8 cellular contexts compared by ENCODE assay signal in genomic region chr3:42581400-42581708, GRCh38. TPM values are rescaled to one million over a fixed set of nuclear protein-coding genes. Genes with fewer than 3 reads are reported as not detected.
DNase-seq lines count a peak whose midpoint lies in the region; ATAC-seq and TF ChIP-seq lines count a peak whose summit lies in the region.

No MANE protein-coding gene starts in this region.

- 0 out of 2 replicates have a peak, but pooled peaks cover 8% of the 10 kb centered on the region for H3K9me2 ChIP-seq in GM23338 (ENCODE audit: insufficient read depth)

- H3K27ac Mint-ChIP-seq in GM23338, result peak overlapping the region; percentile 8; the same call in 1 of the 2 replicates

- H3K27me3 Mint-ChIP-seq in GM23338 (ENCODE audit: insufficient read depth, low read depth, poor library complexity), result peaks cover 8% of the 10 kb centered on the region

- TF ChIP-seq CTCF in GM23338 (conservative IDR thresholded peaks at IDR 0.05; ENCODE audit: low read depth in 2 of 2) (no peak), RWPE2 (IDR thresholded peaks at IDR 0.05; ENCODE audit: poor library complexity, severe bottlenecking) (no peak), fibroblast of lung (conservative IDR thresholded peaks at IDR 0.05 in 1 of 2, IDR thresholded peaks at IDR 0.05 in 1 of 2; ENCODE audit: low read depth in 1 of 2, low read length in 2 of 2) (no peak), retinal pigment epithelial cell (conservative IDR thresholded peaks at IDR 0.05; ENCODE audit: low read depth, low read length) (no peak)

- H4K20me1 ChIP-seq in GM23338 (replicated peaks; ENCODE audit: insufficient read depth) (no peaks in the 10 kb centered on the region), fibroblast of lung (ENCODE audit: control insufficient read depth, extremely low read depth, insufficient read depth, low read length) (no peaks in the 10 kb centered on the region)

- H3K4me1 ChIP-seq in GM23338 (ENCODE audit: insufficient read depth), result peaks cover 24% of the 10 kb centered on the region
- peaks cover 7% of the 10 kb centered on the region for H3K4me1 ChIP-seq in RWPE2 (ENCODE audit: insufficient read depth, poor library complexity, severe bottlenecking)
- H3K4me1 ChIP-seq in fibroblast of lung (ENCODE audit: control insufficient read depth, extremely low read depth, insufficient read depth, low read length), result peaks cover 7% of the 10 kb centered on the region

- H3K4me1 Mint-ChIP-seq in GM23338, result peaks cover 38% of the 10 kb centered on the region

- peak overlapping the region; percentile 85 for H3K4me3 Mint-ChIP-seq in GM23338

- peak overlapping the region; percentile 40 for H3K27ac ChIP-seq in GM23338 (ENCODE audit: low read depth)
- peak overlapping the region; percentile 64 for H3K27ac ChIP-seq in RWPE2 (ENCODE audit: poor library complexity, severe bottlenecking)
- peak overlapping the region; percentile 92 for H3K27ac ChIP-seq in fibroblast of lung (ENCODE audit: insufficient read depth, low read length)

- H3K9me3 Mint-ChIP-seq in GM23338, result no peaks in the 10 kb centered on the region

- peaks cover 28% of the 10 kb centered on the region for H3K36me3 Mint-ChIP-seq in GM23338 (ENCODE audit: low read depth)

- peaks cover 61% of the 10 kb centered on the region for H3K79me2 ChIP-seq in GM23338 (replicated peaks; ENCODE audit: insufficient read depth)
- H3K79me2 ChIP-seq in fibroblast of lung (ENCODE audit: control insufficient read depth, insufficient read depth, low read length), result peaks cover 28% of the 10 kb centered on the region

- H3K27me3 ChIP-seq in GM23338 (ENCODE audit: insufficient read depth) (no peaks in the 10 kb centered on the region), RWPE2 (ENCODE audit: insufficient read depth, poor library complexity, severe bottlenecking) (no peaks in the 10 kb centered on the region), fibroblast of lung (ENCODE audit: control insufficient read depth, insufficient read depth, low read length) (no peaks in the 10 kb centered on the region)

- ATAC-seq in GM23338 (no peak), RWPE2 (ENCODE audit: low read depth) (no peak), GM19035 (IDR thresholded peaks at IDR 0.05; ENCODE audit: unreplicated experiment) (no peak), GM21737 (IDR thresholded peaks at IDR 0.05; ENCODE audit: unreplicated experiment) (no peak), GM18520 (IDR thresholded peaks at IDR 0.05; ENCODE audit: unreplicated experiment) (no peak)

- H3K9me3 ChIP-seq in RWPE2 (ENCODE audit: severe bottlenecking) (no peaks in the 10 kb centered on the region), fibroblast of lung (ENCODE audit: control insufficient read depth, insufficient read depth, low read depth, low read length) (no peaks in the 10 kb centered on the region)

- H3K9ac ChIP-seq in fibroblast of lung (ENCODE audit: insufficient read depth, low read length), result peak overlapping the region; percentile 92

- no peak for DNase-seq in GM23338 (ENCODE audit: low spot score)
- no peak for DNase-seq in RWPE2 (ENCODE audit: low spot score)
- no peak for DNase-seq in fibroblast of lung (ENCODE audit: low read depth in 2 of 2)
- no peak for DNase-seq in retinal pigment epithelial cell (ENCODE audit: low read depth)
- DNase-seq in middle frontal gyrus (ENCODE audit: extremely low spot score, low spot score), result no peak

- no peaks in the 10 kb centered on the region for H3K36me3 ChIP-seq in GM23338 (ENCODE audit: insufficient read depth)
- peaks cover 14% of the 10 kb centered on the region for H3K36me3 ChIP-seq in RWPE2 (ENCODE audit: low read depth)
- no peaks in the 10 kb centered on the region for H3K36me3 ChIP-seq in fibroblast of lung (ENCODE audit: control insufficient read depth, insufficient read depth, low read length)

- H2AFZ ChIP-seq in GM23338 (peak overlapping the region; percentile 88), fibroblast of lung (ENCODE audit: low read length) (peak overlapping the region; percentile 30)

- peaks cover 8% of the 10 kb centered on the region for H3F3A ChIP-seq in GM23338 (replicated peaks; ENCODE audit: low read depth)

- H3K4me3 ChIP-seq in GM23338 (peak overlapping the region; percentile 90), RWPE2 (ENCODE audit: severe bottlenecking) (peak overlapping the region; percentile 96), fibroblast of lung (replicated peaks in 1 of 4; ENCODE audit: control extremely low read depth in 1 of 4, insufficient read depth in 1 of 4, low read depth in 3 of 4, low read length in 4 of 4) (peak overlapping the region; percentile 88 to 92 (median 91)), retinal pigment epithelial cell (ENCODE audit: low read length) (peak overlapping the region; percentile 80)

- peak overlapping the region; percentile 90 for H3K4me2 ChIP-seq in GM23338
- H3K4me2 ChIP-seq in fibroblast of lung (ENCODE audit: extremely low read depth, insufficient read depth, low read length), result peak overlapping the region; percentile 59

TF ChIP-seq in GM23338, 12 proteins besides CTCF, POLR2A, EP300 and RAD21 (continues in another document):
- TF ChIP-seq ETS1 (IDR thresholded peaks at IDR 0.05) (no peak), ZNF114 (CRISPR knock-in tag; IDR thresholded peaks at IDR 0.05) (no peak), ZNF331 (CRISPR knock-in tag; IDR thresholded peaks at IDR 0.05; ENCODE audit: low read depth) (no peak), POLR2AphosphoS5 (IDR thresholded peaks at IDR 0.05; ENCODE audit: low read depth) (no peak)

RNA-seq across cellular contexts. Expression of gene SEC22C, which starts 0.4 kb away (rescaled TPM):
- total RNA-seq in GM23338 (2014; rRNA removed; shearing (Covaris generic)), result 48.3 and 52.3 TPM in 2 replicates
- polyA plus RNA-seq in GM23338 (2016; fragmentation: Nextera tagmentation; extraction: Ambion mirVana) (16.8 and 21.9 TPM in 2 replicates), fibroblast of lung (46.4 and 50.8 TPM in 2 replicates)
- total RNA-seq in fibroblast of lung, result 60.4 and 86.0 TPM in 2 replicates
- polyA plus RNA-seq in fibroblast of lung (2012), result 46.1 and 46.3 TPM in 2 replicates
- 33.1 and 35.0 TPM in 2 replicates for polyA minus RNA-seq in fibroblast of lung (ENCODE audit: low replicate concordance)

RNA-seq across cellular contexts. Expression of gene SS18L2, which starts 9.3 kb away (rescaled TPM):
- 75.2 and 75.3 TPM in 2 replicates for total RNA-seq in GM23338 (2014; rRNA removed; shearing (Covaris generic))
- polyA plus RNA-seq in GM23338 (2016; fragmentation: Nextera tagmentation; extraction: Ambion mirVana) (228 and 241 TPM in 2 replicates), fibroblast of lung (25.6 and 31.2 TPM in 2 replicates)
- 17.2 and 17.8 TPM in 2 replicates for total RNA-seq in fibroblast of lung
- polyA plus RNA-seq in fibroblast of lung (2012), result 26.7 and 30.7 TPM in 2 replicates
- 5.6 TPM in 1 of 2 replicates, not detected in the other for polyA minus RNA-seq in fibroblast of lung (ENCODE audit: low replicate concordance)

RNA-seq across cellular contexts. Expression of gene NKTR, which starts 19.1 kb away (rescaled TPM):
- 88.2 and 117 TPM in 2 replicates for total RNA-seq in GM23338 (2014; rRNA removed; shearing (Covaris generic))
- 68.7 and 81.3 TPM in 2 replicates for polyA plus RNA-seq in GM23338 (2016; fragmentation: Nextera tagmentation; extraction: Ambion mirVana)
- total RNA-seq in fibroblast of lung, result 30.3 and 44.6 TPM in 2 replicates
- 19.8 and 26.4 TPM in 2 replicates for polyA plus RNA-seq in fibroblast of lung
- 9.5 and 11.9 TPM in 2 replicates for polyA plus RNA-seq in fibroblast of lung (2012)
- 1.4 TPM in 2 replicates for polyA minus RNA-seq in fibroblast of lung (ENCODE audit: low replicate concordance)

Comparison
In these comparisons a context has a peak if more than half of its experiments do, and no peak if none do; other contexts are left out.
1. H3K27ac ChIP-seq: peak in every context shown above with its lines; median percentile 92 in fibroblast of lung; 64 in RWPE2; 40 in GM23338.